Comparison of ENCODE assay signal across 8 cellular contexts in the genomic region with DNA sequence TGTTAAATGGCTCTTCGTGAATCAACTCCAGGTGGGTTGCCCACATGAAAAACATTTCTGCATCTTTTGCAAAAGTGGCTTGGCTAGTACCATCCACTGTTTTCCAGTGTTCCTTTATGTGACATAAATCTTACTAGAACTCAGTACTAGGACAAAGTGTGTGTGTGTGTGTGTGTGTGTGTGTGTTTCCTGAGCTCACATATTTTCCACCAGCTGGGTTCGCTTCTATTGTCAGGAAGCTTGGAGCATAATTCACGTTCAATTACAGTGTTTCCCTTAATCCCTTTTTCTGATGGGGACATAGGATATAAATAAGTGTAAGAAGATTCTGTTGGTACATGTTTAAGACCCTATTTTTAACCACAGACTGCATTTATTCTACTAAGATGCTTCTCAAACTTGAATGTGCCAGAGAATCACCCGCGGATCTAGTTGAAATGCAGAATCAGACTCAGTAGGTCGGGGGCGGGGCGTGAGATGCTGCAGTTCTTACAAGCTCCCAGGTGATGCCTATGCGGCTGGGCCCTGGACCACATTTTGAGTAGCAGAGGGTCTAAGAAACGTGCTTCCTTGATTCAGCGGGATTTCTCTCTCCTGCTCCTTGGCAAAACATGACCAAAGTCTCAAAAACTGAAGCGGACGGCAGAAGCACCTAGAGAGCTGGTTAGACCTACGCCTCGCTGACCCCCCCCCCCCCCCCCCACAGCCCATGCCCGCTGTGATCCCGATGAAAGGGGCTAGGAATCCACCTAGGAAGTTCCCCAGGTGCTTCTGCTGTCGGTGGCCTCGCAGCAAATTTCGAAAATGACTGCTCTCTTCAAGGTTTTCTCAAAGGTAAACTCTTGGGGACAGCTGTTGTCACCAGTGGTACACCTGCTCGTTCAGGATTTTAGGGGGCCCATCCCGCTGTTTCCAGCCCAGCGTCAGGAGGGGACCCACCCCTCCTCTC. TPM values are rescaled to one million over a fixed set of nuclear protein-coding genes. Genes with fewer than 3 reads are reported as not detected.
DNase-seq lines count a peak whose midpoint lies in the region; ATAC-seq, FAIRE-seq and TF ChIP-seq lines count a peak whose summit lies in the region.

No MANE protein-coding gene starts in this region.

- H3K9ac ChIP-seq in GM12878 (ENCODE audit: control insufficient read depth, insufficient read depth, low read length) (peak overlapping the region; percentile 80), keratinocyte (ENCODE audit: control insufficient read depth, extremely low read depth, insufficient read depth, low read length) (peak overlapping the region; percentile 81)

- FAIRE-seq in GM12878 (lab: Jason Lieb, UNC) (peak; percentile 7), keratinocyte (lab: Jason Lieb, UNC) (no peak), urothelium cell line (lab: Jason Lieb, UNC) (no peak)

- H3K4me1 ChIP-seq in DOHH2 (ENCODE audit: control insufficient read depth, low read length), result peaks cover 15% of the 10 kb centered on the region
- no peaks in the 10 kb centered on the region; the same call in 1 of the 2 replicates for H3K4me1 ChIP-seq in GM12878 (ENCODE audit: control insufficient read depth, insufficient read depth, low read length)
- no peaks in the 10 kb centered on the region for H3K4me1 ChIP-seq in keratinocyte (ENCODE audit: control insufficient read depth, extremely low read depth, insufficient read depth, low read length)

- TF ChIP-seq RAD21 in GM12878 (IDR thresholded peaks at IDR 0.05; ENCODE audit: insufficient read depth, low read depth, low read length), result no peak

- BruUV-seq in GM12878 (replicated peaks; lab: Mats Ljungman, UMichigan), result TSS peak; percentile 86

- SMC1A ChIA-PET in GM12878 (lab: Charles Lee; ENCODE audit: uncharacterized antibody, unreplicated experiment), result interaction anchor here (1.2 kb wide), 1 partner anchor 11 kb away, joined by 3 read pairs; no protein-coding TSS in a partner anchor

- H3K9me2 ChIP-seq in DOHH2 (replicated peaks; ENCODE audit: control insufficient read depth, low read length), result no peaks in the 10 kb centered on the region

- TF ChIP-seq CTCF in DOHH2 (IDR thresholded peaks at IDR 0.05; ENCODE audit: low read depth, low read length, poor library complexity, severe bottlenecking), result no peak
- TF ChIP-seq CTCF in GM12878 (IDR thresholded peaks at IDR 0.05 in 2 of 3, conservative IDR thresholded peaks at IDR 0.05 in 1 of 3; ENCODE audit: control insufficient read depth in 2 of 3, extremely low read depth in 1 of 3, insufficient read depth in 1 of 3, low read depth in 3 of 3, low read length in 3 of 3), result no peak
- no peak for TF ChIP-seq CTCF in keratinocyte (optimal IDR thresholded peaks at IDR 0.05 in 1 of 3, IDR thresholded peaks at IDR 0.05 in 1 of 3, conservative IDR thresholded peaks at IDR 0.05 in 1 of 3; ENCODE audit: extremely low read depth in 1 of 3, insufficient read depth in 2 of 3, low read length in 3 of 3)

- in situ Hi-C loops in GM12878 (cut with MboI), result no loop called here

- H3K79me2 ChIP-seq in DOHH2 (ENCODE audit: control insufficient read depth, low read length) (peaks cover 11% of the 10 kb centered on the region), GM12878 (ENCODE audit: control insufficient read depth, insufficient read depth, low read length) (peaks cover 11% of the 10 kb centered on the region), keratinocyte (ENCODE audit: control insufficient read depth, insufficient read depth, low read length) (peaks cover 36% of the 10 kb centered on the region)

- H4K20me1 ChIP-seq in DOHH2 (ENCODE audit: control insufficient read depth, insufficient read depth, low read depth, low read length) (0 out of 2 replicates have a peak, but pooled peaks cover 3% of the 10 kb centered on the region), GM12878 (ENCODE audit: control insufficient read depth, insufficient read depth) (no peaks in the 10 kb centered on the region), keratinocyte (ENCODE audit: control insufficient read depth, extremely low read depth, insufficient read depth, low read length) (no peaks in the 10 kb centered on the region)

- peak overlapping the region; percentile 65 for H3K4me2 ChIP-seq in DOHH2 (ENCODE audit: low read length)
- peak overlapping the region; percentile 21 for H3K4me2 ChIP-seq in GM12878 (ENCODE audit: control insufficient read depth, insufficient read depth)
- H3K4me2 ChIP-seq in keratinocyte (ENCODE audit: control insufficient read depth, extremely low read depth, insufficient read depth, low read depth, low read length), result peak overlapping the region; percentile 58

- 23% methylated on average over 22 of the region's 23 CpGs for WGBS in GM12878 (ENCODE audit: insufficient coverage, insufficient replicate concordance, low lambda C conversion rate, missing lambda C conversion rate)

- dilution Hi-C loops in keratinocyte (cut with MboI; ENCODE audit: extremely low pct_ligation_motif_present, low sequenced_read_pairs), result no loop called here

- intact Hi-C loops in GM12878 (cut with micrococcal nuclease; ENCODE audit: unreplicated experiment), result loop anchor here (2.0 to 5.0 kb wide), 2 partner anchors 85 to 120 kb away; a partner anchor contains a TSS

- no peak for TF ChIP-seq EP300 in GM12878 (IDR thresholded peaks at IDR 0.05; ENCODE audit: borderline replicate concordance in 1 of 2, control insufficient read depth in 1 of 2, low read depth in 2 of 2, low read length in 2 of 2)

- H3K27me3 ChIP-seq in DOHH2 (ENCODE audit: control insufficient read depth, low read length) (peaks cover 11% of the 10 kb centered on the region), GM12878 (replicated peaks in 1 of 2; ENCODE audit: control insufficient read depth in 2 of 2, insufficient read depth in 2 of 2, low read length in 1 of 2) (no peaks in the 10 kb centered on the region), keratinocyte (ENCODE audit: control insufficient read depth, extremely low read depth, insufficient read depth, low read length) (no peaks in the 10 kb centered on the region)

- no peaks in the 10 kb centered on the region for H3K9me1 ChIP-seq in keratinocyte (ENCODE audit: control insufficient read depth, extremely low read depth, insufficient read depth, low read length)

- POLR2A ChIA-PET in GM12878 (lab: Charles Lee), result interaction anchor here (0.7 to 0.8 kb wide), 2 partner anchors 17 to 48 kb away, joined by 3 to 4 read pairs; no protein-coding TSS in a partner anchor

- ATAC-seq in GM12878, result peak; percentile 15; the same call in 2 of the 3 replicates
- ATAC-seq in HG03159 (IDR thresholded peaks at IDR 0.05; ENCODE audit: unreplicated experiment), result no peak

- no peak for TF ChIP-seq POLR2A in GM12878 (IDR thresholded peaks at IDR 0.05; ENCODE audit: low read depth, low read length)

- no peaks in the 10 kb centered on the region for H3K36me3 ChIP-seq in DOHH2 (ENCODE audit: control insufficient read depth, low read length)
- H3K36me3 ChIP-seq in GM12878 (ENCODE audit: control insufficient read depth in 2 of 2, insufficient read depth in 2 of 2, low read length in 1 of 2), result no peaks in the 10 kb centered on the region
- no peaks in the 10 kb centered on the region for H3K36me3 ChIP-seq in keratinocyte (ENCODE audit: control insufficient read depth in 2 of 2, extremely low read depth in 1 of 2, insufficient read depth in 2 of 2, low read length in 2 of 2)

- H3F3A ChIP-seq in DOHH2 (ENCODE audit: control insufficient read depth, insufficient read depth), result no peaks in the 10 kb centered on the region

- H3K4me3 ChIP-seq in DOHH2 (ENCODE audit: low read length) (peak overlapping the region; percentile 78), GM12878 (peak overlapping the region; percentile 71), keratinocyte (ENCODE audit: control insufficient read depth in 2 of 3, extremely low read depth in 1 of 3, insufficient read depth in 2 of 3, low read depth in 1 of 3, low read length in 3 of 3) (peak overlapping the region; percentile 54 to 73 (median 65))

- RAD21 ChIA-PET in GM12878 (lab: Charles Lee; ENCODE audit: unreplicated experiment), result interaction anchor here (0.7 to 1.0 kb wide), 2 partner anchors 10 to 117 kb away, joined by 3 read pairs; no protein-coding TSS in a partner anchor

- H2AFZ ChIP-seq in GM12878 (ENCODE audit: control insufficient read depth, low read depth, low read length), result peak overlapping the region; percentile 75
- no peak overlapping the region for H2AFZ ChIP-seq in keratinocyte (ENCODE audit: control insufficient read depth, low read length)

- H3K9me3 ChIP-seq in DOHH2 (ENCODE audit: control insufficient read depth, insufficient read depth, low read length) (no peaks in the 10 kb centered on the region), GM12878 (replicated peaks; ENCODE audit: control insufficient read depth, insufficient read depth, low read length) (no peaks in the 10 kb centered on the region; the same call in 2 of the 3 replicates), keratinocyte (ENCODE audit: control insufficient read depth, low read depth, low read length) (no peaks in the 10 kb centered on the region)

- CTCF ChIA-PET in GM12878 (lab: Yijun Ruan, JAX), result interaction anchor here (0.8 kb wide), 1 partner anchor 18 kb away, joined by 4 read pairs; no protein-coding TSS in a partner anchor

- H3K27ac ChIP-seq in DOHH2 (ENCODE audit: low read depth, low read length) (no peak overlapping the region), GM12878 (ENCODE audit: control insufficient read depth, insufficient read depth) (peak overlapping the region; percentile 69), keratinocyte (ENCODE audit: control insufficient read depth, insufficient read depth, low read length) (peak overlapping the region; percentile 49)

- peak; percentile 14 for DNase-seq in HK-2 (ENCODE audit: unreplicated experiment)
- peak in 4 of 5 donors; percentile 13 to 38 (median 24) for DNase-seq in T-helper 1 cell
- no peak for DNase-seq in GM12878 (ENCODE audit: low read depth, low spot score)
- no peak for DNase-seq in keratinocyte (ENCODE audit: low read depth, low spot score)
- peak; percentile 17 to 38 for DNase-seq in stimulated activated CD4-positive, alpha-beta T cell treated with anti-CD3 and anti-CD28 coated beads, Interleukin-15, amount 100 ng/mL, for 48 hours (ENCODE audit: low read depth in 2 of 2)
- DNase-seq in urothelium cell line (ENCODE audit: low spot score), result no peak

RNA-seq across cellular contexts. Expression of a gene that starts 0.8 kb away (rescaled TPM):
- total RNA-seq in GM12878 (2013; cell fraction: nucleolus; rRNA removed), result 16.0 and 18.1 TPM in 2 replicates
- 14.5 and 14.6 TPM in 2 replicates for total RNA-seq in GM12878 (2014; rRNA removed)
- 13.1 and 13.3 TPM in 2 replicates for total RNA-seq in GM12878 (2014; rRNA removed; fragmentation: Illumina TruSeq; extraction: Trizol)
- total RNA-seq in GM12878 (2021), result 19.8 and 22.9 TPM in 2 replicates
- polyA plus RNA-seq in GM12878 (2011; ENCODE audit: low read depth), result 7.6 TPM
- polyA plus RNA-seq in GM12878 (2011; rRNA removed), result 8.4 and 12.9 TPM in 2 replicates
- 15.5 and 15.9 TPM in 2 replicates for polyA plus RNA-seq in GM12878 (2011; cell fraction: cytosol; rRNA removed)
- polyA plus RNA-seq in GM12878 (2011; cell fraction: nucleus; rRNA removed), result 14.2 and 16.0 TPM in 2 replicates
- 11.9 and 13.7 TPM in 2 replicates for polyA plus RNA-seq in GM12878 (2012)
- 10.0 and 16.9 TPM in 2 replicates for polyA plus RNA-seq in GM12878 (2014; fragmentation: Illumina TruSeq; extraction: Trizol)
- polyA plus RNA-seq in GM12878 (2014; fragmentation: Nextera tagmentation; extraction: Ambion mirVana), result 1 to 10 TPM; 1.1 to 2.3 TPM
- polyA plus RNA-seq in GM12878 (2014; rRNA removed), result 14.2 and 14.7 TPM in 2 replicates
- 10 to 100 TPM; 10.6 to 11.5 TPM for polyA plus RNA-seq in GM12878 (2016; fragmentation: Nextera tagmentation; extraction: Ambion mirVana)
- polyA minus RNA-seq in GM12878 (2011; rRNA and poly(A)+ RNA removed), result 11.5 and 17.5 TPM in 2 replicates
- 4.5 and 7.6 TPM in 2 replicates for polyA minus RNA-seq in GM12878 (2011; cell fraction: cytosol; rRNA and poly(A)+ RNA removed)
- 3.9 and 7.3 TPM in 2 replicates for polyA minus RNA-seq in GM12878 (2011; cell fraction: nucleus; rRNA and poly(A)+ RNA removed)
- polyA plus RNA-seq in keratinocyte, result 14.4 to 23.2 TPM (median 14.5 TPM) in 3 replicates
- 3.6 TPM for polyA plus RNA-seq in keratinocyte (2011; ENCODE audit: low read depth)
- polyA plus RNA-seq in keratinocyte (2011; cell fraction: cytosol; rRNA removed), result 11.1 and 17.3 TPM in 2 replicates
- polyA plus RNA-seq in keratinocyte (2011; cell fraction: nucleus; rRNA removed), result 36.8 and 42.8 TPM in 2 replicates
- polyA plus RNA-seq in keratinocyte (2012; ENCODE audit: low replicate concordance), result 6.4 and 21.0 TPM in 2 replicates
- polyA minus RNA-seq in keratinocyte, result 15.6 to 25.0 TPM (median 17.3 TPM) in 3 replicates
- 13.8 TPM for polyA minus RNA-seq in keratinocyte (2011; cell fraction: cytosol; rRNA and poly(A)+ RNA removed)
- polyA minus RNA-seq in keratinocyte (2011; cell fraction: nucleus; rRNA and poly(A)+ RNA removed), result 19.8 and 30.9 TPM in 2 replicates

Comparison
In these comparisons a context has a peak if more than half of its experiments do, and no peak if none do; other contexts are left out.
1. DNase-seq: peak in HK-2 (single experiment), T-helper 1 cell (4 of 5) and stimulated activated CD4-positive, alpha-beta T cell treated with anti-CD3 and anti-CD28 coated beads, Interleukin-15, amount 100 ng/mL, for 48 hours (2 of 2); none in GM12878 (single experiment), keratinocyte (single experiment) and urothelium cell line (single experiment).
2. Peak in every context shown above with its lines, with median percentiles within 50 percentile points of each other: H3K4me2 ChIP-seq and H3K4me3 ChIP-seq.